In the genomic region with DNA sequence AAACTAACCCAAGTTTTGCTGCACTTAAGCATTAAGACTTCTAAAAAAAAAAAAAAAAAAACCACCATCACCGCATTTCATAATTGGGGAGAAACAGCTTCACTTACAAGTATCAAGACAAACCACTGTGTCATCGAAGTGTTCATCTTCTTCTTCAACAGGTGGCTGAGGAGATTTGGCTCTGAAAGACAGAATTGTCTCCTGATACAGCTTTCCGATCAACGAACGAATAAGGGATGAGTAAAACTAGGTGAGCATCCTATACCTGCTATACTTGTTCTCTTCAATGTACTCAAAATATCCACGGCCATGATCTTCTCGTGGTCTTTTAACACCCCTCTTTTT, we compare ENCODE assay signal across 8 cellular contexts. TPM values are rescaled to one million over a fixed set of nuclear protein-coding genes. Genes with fewer than 3 reads are reported as not detected.
A peak's percentile ranks its signal among the peaks of the same experiment; 100 is the strongest.
DNase-seq lines count a peak whose midpoint lies in the region; ATAC-seq, FAIRE-seq and TF ChIP-seq lines count a peak whose summit lies in the region.

No MANE protein-coding gene starts in this region.

- no peaks in the 10 kb centered on the region for H3K9me3 ChIP-seq in NT2/D1 (ENCODE audit: insufficient read depth, low read length)
- H3K9me3 ChIP-seq in neural cell (ENCODE audit: low read length) = no peaks in the 10 kb centered on the region

- peaks cover 14% of the 10 kb centered on the region for H3F3A ChIP-seq in neural cell (ENCODE audit: insufficient read depth, low read length, poor library complexity, severe bottlenecking)

- no peak for ATAC-seq in HG03025 (IDR thresholded peaks at IDR 0.05; ENCODE audit: low FRiP score, unreplicated experiment)

- no peak overlapping the region for H2AFZ ChIP-seq in neural cell (ENCODE audit: low read depth, low read length)

- DNase-seq in GM06990 (ENCODE audit: extremely low read depth, insufficient read length) = peak; percentile 22
- DNase-seq in NT2/D1 (ENCODE audit: low read depth, low spot score) = no peak
- no peak for DNase-seq in dorsolateral prefrontal cortex
- DNase-seq in DMS 273 (lab: John Stamatoyannopoulos, UW; ENCODE audit: unreplicated experiment) = no peak
- DNase-seq in T-helper 9 cell = no peak
- no peak for DNase-seq in HTR-8/SVneo (ENCODE audit: insufficient read length, low spot score)

- intact Hi-C loops in dorsolateral prefrontal cortex (cut with DNase I) = loop anchor here (5.0 to 10.0 kb wide), 3 partner anchors 180 to 210 kb away; partner anchors contain the start of gene DESI2 (in 2 of the 2)

- TF ChIP-seq CTCF in GM06990 (IDR thresholded peaks at IDR 0.05; ENCODE audit: insufficient read depth, low read length, poor library complexity, severe bottlenecking) (no peak), dorsolateral prefrontal cortex (IDR thresholded peaks at IDR 0.05 in 54 of 56, conservative IDR thresholded peaks at IDR 0.05 in 2 of 56; ENCODE audit: low read depth in 1 of 56, partially characterized antibody in 56 of 56) (no peak), neural cell (IDR thresholded peaks at IDR 0.05; ENCODE audit: poor library complexity, severe bottlenecking) (no peak)

- H3K27me3 ChIP-seq in GM06990 (replicated peaks; ENCODE audit: control insufficient read depth, insufficient read depth, low read length) (no peaks in the 10 kb centered on the region), NT2/D1 (ENCODE audit: insufficient read depth, insufficient read length) (no peaks in the 10 kb centered on the region), dorsolateral prefrontal cortex (no peaks in the 10 kb centered on the region), neural cell (ENCODE audit: insufficient read depth, low read depth, low read length) (no peaks in the 10 kb centered on the region)

- H3K36me3 ChIP-seq in GM06990 (ENCODE audit: control insufficient read depth, insufficient read depth, low read length) = peaks cover 14% of the 10 kb centered on the region
- H3K36me3 ChIP-seq in NT2/D1 (ENCODE audit: insufficient read depth, insufficient read length, low read length) = peaks cover 61% of the 10 kb centered on the region
- peaks cover 7% of the 10 kb centered on the region for H3K36me3 ChIP-seq in neural cell (ENCODE audit: insufficient read depth, low read length)

- H3K27ac ChIP-seq in dorsolateral prefrontal cortex = peak overlapping the region; percentile 52 to 100 (median 100)
- peak overlapping the region; percentile 100 for H3K27ac ChIP-seq in neural cell (ENCODE audit: low read length)

- H3K79me2 ChIP-seq in neural cell (replicated peaks; ENCODE audit: insufficient read depth, low read length) = peaks cover 63% of the 10 kb centered on the region

- H3K4me3 ChIP-seq in GM06990 (replicated peaks; ENCODE audit: low read depth, low read length) (peak overlapping the region; percentile 99), NT2/D1 (ENCODE audit: insufficient read length, low read depth) (peak overlapping the region; percentile 76), dorsolateral prefrontal cortex (peak overlapping the region; percentile 73 to 100 (median 97)), neural cell (ENCODE audit: low read length) (peak overlapping the region; percentile 97)

- H3K9me2 ChIP-seq in neural cell (ENCODE audit: insufficient read depth, low read length) = no peaks in the 10 kb centered on the region

- peak overlapping the region; percentile 77 for H3K4me2 ChIP-seq in neural cell (ENCODE audit: low read length)

- no peak for TF ChIP-seq RAD21 in neural cell (conservative IDR thresholded peaks at IDR 0.05)

- H3K4me1 ChIP-seq in NT2/D1 (ENCODE audit: insufficient read depth, insufficient read length) = peaks cover 3% of the 10 kb centered on the region

- TF ChIP-seq EP300 in neural cell (conservative IDR thresholded peaks at IDR 0.05; ENCODE audit: poor library complexity, severe bottlenecking) = no peak

- H3K9ac ChIP-seq in NT2/D1 (ENCODE audit: insufficient read length, low read depth) (peak overlapping the region; percentile 78), neural cell (ENCODE audit: low read length) (peak overlapping the region; percentile 100)

- H4K20me1 ChIP-seq in neural cell (ENCODE audit: insufficient read depth) = peaks cover 39% of the 10 kb centered on the region

- no peak for FAIRE-seq in HTR-8/SVneo (lab: Jason Lieb, UNC)

TF ChIP-seq in neural cell, 6 proteins besides CTCF, POLR2A, EP300 and RAD21:
- TF ChIP-seq SMC3 (conservative IDR thresholded peaks at IDR 0.05; ENCODE audit: poor library complexity) = no peak
- TF ChIP-seq EZH2 (IDR thresholded peaks at IDR 0.05; ENCODE audit: borderline replicate concordance, insufficient read depth, low read length, poor library complexity, severe bottlenecking) = no peak
- TF ChIP-seq TAF1 (IDR thresholded peaks at IDR 0.05; ENCODE audit: low read depth) = no peak

RNA-seq across cellular contexts. Expression of gene HNRNPU, which starts 2.0 kb away (rescaled TPM):
- 100 to 1,000 TPM; 196 to 344 (median 257) TPM for total RNA-seq in dorsolateral prefrontal cortex
- 303 and 346 TPM in 2 replicates for polyA plus RNA-seq in neural cell
- 555 and 641 TPM in 2 replicates for polyA minus RNA-seq in neural cell

RNA-seq across cellular contexts. Expression of gene COX20, which starts 26.9 kb away (rescaled TPM):
- 10 to 100 TPM; 23.7 to 50.5 (median 37.6) TPM for total RNA-seq in dorsolateral prefrontal cortex
- polyA plus RNA-seq in neural cell = 110 and 169 TPM in 2 replicates
- polyA minus RNA-seq in neural cell = 69.4 and 86.9 TPM in 2 replicates
